ENCODE assay signal across 1 cellular context in the genomic region with DNA sequence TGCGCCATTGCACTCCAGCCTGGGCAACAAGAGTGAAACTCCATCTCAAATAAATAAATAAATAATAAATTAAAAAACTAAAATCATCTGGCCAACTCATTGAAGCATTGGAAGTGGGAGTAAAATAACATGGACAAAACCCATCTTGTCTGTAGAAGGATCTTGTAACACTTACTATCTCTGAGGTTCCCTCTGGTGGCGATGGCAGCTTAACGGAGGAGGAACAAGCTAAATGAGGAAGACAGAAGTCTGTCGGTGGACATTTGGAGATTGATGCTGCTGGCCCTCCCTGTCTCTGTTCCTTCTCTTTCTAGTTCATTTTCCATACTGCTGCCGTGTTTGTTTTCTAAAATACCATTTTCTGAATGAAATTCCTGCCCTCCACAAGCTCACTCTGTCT.
TF ChIP-seq lines count a peak whose summit lies in the region.

No MANE protein-coding gene starts in this region.

TF ChIP-seq in K562, 482 proteins besides CTCF, POLR2A, EP300 and RAD21 (continued from another document):
- TF ChIP-seq, protein P1, sequence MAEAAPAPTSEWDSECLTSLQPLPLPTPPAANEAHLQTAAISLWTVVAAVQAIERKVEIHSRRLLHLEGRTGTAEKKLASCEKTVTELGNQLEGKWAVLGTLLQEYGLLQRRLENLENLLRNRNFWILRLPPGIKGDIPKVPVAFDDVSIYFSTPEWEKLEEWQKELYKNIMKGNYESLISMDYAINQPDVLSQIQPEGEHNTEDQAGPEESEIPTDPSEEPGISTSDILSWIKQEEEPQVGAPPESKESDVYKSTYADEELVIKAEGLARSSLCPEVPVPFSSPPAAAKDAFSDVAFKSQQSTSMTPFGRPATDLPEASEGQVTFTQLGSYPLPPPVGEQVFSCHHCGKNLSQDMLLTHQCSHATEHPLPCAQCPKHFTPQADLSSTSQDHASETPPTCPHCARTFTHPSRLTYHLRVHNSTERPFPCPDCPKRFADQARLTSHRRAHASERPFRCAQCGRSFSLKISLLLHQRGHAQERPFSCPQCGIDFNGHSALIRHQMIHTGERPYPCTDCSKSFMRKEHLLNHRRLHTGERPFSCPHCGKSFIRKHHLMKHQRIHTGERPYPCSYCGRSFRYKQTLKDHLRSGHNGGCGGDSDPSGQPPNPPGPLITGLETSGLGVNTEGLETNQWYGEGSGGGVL (CRISPR knock-in tag; IDR thresholded peaks at IDR 0.05): no peak
- TF ChIP-seq ZNF780A (CRISPR knock-in tag; IDR thresholded peaks at IDR 0.05): no peak
- TF ChIP-seq MEF2D (tag; conservative IDR thresholded peaks at IDR 0.05; ENCODE audit: low read depth): no peak
- TF ChIP-seq U2AF2 (optimal IDR thresholded peaks at IDR 0.05; ENCODE audit: low read depth, low read length): no peak
- TF ChIP-seq HDAC2 (IDR thresholded peaks at IDR 0.05): no peak
- TF ChIP-seq FOS (IDR thresholded peaks at IDR 0.05; ENCODE audit: extremely low read depth, insufficient read length): no peak
- TF ChIP-seq CTBP1 (IDR thresholded peaks at IDR 0.05; ENCODE audit: borderline replicate concordance): no peak
- TF ChIP-seq ELF4 (CRISPR knock-in tag; IDR thresholded peaks at IDR 0.05): no peak
- TF ChIP-seq ZNF274 (IDR thresholded peaks at IDR 0.05; ENCODE audit: borderline replicate concordance, low read depth, low read length): no peak
TF ChIP-seq in K562: peak in this region for 0.
